1 cellular context compared by ENCODE assay signal in the genomic region with DNA sequence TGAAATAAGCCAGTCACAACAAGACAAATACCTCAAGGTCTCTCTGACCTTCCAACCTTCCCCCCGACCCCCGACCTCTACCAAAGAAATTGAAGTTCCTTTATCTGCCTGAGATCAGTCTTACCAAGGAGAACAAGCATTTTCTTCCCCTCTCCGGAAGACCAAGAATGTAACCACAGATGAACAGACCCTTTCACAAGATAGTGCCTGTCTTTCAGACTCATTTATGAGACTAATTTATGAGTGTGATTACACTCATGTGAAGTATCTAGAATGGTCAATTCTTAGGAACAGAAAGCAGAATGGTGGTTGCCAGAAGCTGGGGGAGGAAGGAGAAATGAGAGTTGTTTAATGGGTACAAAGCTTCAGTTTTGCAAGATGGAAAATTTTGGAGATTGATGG.
TF ChIP-seq lines count a peak whose summit lies in the region.

No MANE protein-coding gene starts in this region.

TF ChIP-seq in K562, 482 proteins besides CTCF, POLR2A, EP300 and RAD21 (continued from another document):
- TF ChIP-seq, protein P1, sequence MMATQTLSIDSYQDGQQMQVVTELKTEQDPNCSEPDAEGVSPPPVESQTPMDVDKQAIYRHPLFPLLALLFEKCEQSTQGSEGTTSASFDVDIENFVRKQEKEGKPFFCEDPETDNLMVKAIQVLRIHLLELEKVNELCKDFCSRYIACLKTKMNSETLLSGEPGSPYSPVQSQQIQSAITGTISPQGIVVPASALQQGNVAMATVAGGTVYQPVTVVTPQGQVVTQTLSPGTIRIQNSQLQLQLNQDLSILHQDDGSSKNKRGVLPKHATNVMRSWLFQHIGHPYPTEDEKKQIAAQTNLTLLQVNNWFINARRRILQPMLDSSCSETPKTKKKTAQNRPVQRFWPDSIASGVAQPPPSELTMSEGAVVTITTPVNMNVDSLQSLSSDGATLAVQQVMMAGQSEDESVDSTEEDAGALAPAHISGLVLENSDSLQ (IDR thresholded peaks at IDR 0.05) = peak; percentile 58
- TF ChIP-seq, protein P2, sequence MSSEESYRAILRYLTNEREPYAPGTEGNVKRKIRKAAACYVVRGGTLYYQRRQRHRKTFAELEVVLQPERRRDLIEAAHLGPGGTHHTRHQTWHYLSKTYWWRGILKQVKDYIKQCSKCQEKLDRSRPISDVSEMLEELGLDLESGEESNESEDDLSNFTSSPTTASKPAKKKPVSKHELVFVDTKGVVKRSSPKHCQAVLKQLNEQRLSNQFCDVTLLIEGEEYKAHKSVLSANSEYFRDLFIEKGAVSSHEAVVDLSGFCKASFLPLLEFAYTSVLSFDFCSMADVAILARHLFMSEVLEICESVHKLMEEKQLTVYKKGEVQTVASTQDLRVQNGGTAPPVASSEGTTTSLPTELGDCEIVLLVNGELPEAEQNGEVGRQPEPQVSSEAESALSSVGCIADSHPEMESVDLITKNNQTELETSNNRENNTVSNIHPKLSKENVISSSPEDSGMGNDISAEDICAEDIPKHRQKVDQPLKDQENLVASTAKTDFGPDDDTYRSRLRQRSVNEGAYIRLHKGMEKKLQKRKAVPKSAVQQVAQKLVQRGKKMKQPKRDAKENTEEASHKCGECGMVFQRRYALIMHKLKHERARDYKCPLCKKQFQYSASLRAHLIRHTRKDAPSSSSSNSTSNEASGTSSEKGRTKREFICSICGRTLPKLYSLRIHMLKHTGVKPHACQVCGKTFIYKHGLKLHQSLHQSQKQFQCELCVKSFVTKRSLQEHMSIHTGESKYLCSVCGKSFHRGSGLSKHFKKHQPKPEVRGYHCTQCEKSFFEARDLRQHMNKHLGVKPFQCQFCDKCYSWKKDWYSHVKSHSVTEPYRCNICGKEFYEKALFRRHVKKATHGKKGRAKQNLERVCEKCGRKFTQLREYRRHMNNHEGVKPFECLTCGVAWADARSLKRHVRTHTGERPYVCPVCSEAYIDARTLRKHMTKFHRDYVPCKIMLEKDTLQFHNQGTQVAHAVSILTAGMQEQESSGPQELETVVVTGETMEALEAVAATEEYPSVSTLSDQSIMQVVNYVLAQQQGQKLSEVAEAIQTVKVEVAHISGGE (CRISPR knock-in tag; IDR thresholded peaks at IDR 0.05) = peak in 1 of 3 experiments; percentile 51; a peak in 1 of 6 replicates
- TF ChIP-seq MED1 (CRISPR knock-in tag; IDR thresholded peaks at IDR 0.05; ENCODE audit: borderline replicate concordance) (no peak), TEAD4 (IDR thresholded peaks at IDR 0.05; ENCODE audit: low read length) (peak; percentile 52; the same call in 1 of the 2 replicates), TEAD4 (CRISPR knock-in tag; IDR thresholded peaks at IDR 0.05; ENCODE audit: borderline replicate concordance) (no peak), NFATC3 (IDR thresholded peaks at IDR 0.05) (no peak), MYBL2 (IDR thresholded peaks at IDR 0.05; ENCODE audit: low read depth) (no peak), MYBL2 (CRISPR knock-in tag; IDR thresholded peaks at IDR 0.05; ENCODE audit: borderline replicate concordance) (no peak), ZNF146 (CRISPR knock-in tag; IDR thresholded peaks at IDR 0.05; ENCODE audit: unreplicated experiment) (no peak), FOXA1 (IDR thresholded peaks at IDR 0.05; ENCODE audit: borderline replicate concordance) (no peak), MAFG (tag; conservative IDR thresholded peaks at IDR 0.05) (no peak), MEIS2 (IDR thresholded peaks at IDR 0.05; ENCODE audit: partially characterized antibody) (peak; percentile 73), ETV1 (tag; conservative IDR thresholded peaks at IDR 0.05; ENCODE audit: low read depth) (peak; percentile 60), BMI1 (IDR thresholded peaks at IDR 0.05; ENCODE audit: low read length) (no peak), ARID1B (IDR thresholded peaks at IDR 0.05) (peak; percentile 17; the same call in 1 of the 2 replicates), HDAC1 (IDR thresholded peaks at IDR 0.05) (no peak), E2F3 (CRISPR knock-in tag; IDR thresholded peaks at IDR 0.05) (no peak), NFYB (IDR thresholded peaks at IDR 0.05; ENCODE audit: extremely low read depth, insufficient read length) (no peak), HDGF (IDR thresholded peaks at IDR 0.05) (no peak), KDM2B (CRISPR knock-in tag; IDR thresholded peaks at IDR 0.05) (no peak)
- TF ChIP-seq, protein P3, sequence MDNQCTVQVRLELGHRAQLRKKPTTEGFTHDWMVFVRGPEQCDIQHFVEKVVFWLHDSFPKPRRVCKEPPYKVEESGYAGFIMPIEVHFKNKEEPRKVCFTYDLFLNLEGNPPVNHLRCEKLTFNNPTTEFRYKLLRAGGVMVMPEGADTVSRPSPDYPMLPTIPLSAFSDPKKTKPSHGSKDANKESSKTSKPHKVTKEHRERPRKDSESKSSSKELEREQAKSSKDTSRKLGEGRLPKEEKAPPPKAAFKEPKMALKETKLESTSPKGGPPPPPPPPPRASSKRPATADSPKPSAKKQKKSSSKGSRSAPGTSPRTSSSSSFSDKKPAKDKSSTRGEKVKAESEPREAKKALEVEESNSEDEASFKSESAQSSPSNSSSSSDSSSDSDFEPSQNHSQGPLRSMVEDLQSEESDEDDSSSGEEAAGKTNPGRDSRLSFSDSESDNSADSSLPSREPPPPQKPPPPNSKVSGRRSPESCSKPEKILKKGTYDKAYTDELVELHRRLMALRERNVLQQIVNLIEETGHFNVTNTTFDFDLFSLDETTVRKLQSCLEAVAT (IDR thresholded peaks at IDR 0.05) = no peak
- TF ChIP-seq, protein P4, sequence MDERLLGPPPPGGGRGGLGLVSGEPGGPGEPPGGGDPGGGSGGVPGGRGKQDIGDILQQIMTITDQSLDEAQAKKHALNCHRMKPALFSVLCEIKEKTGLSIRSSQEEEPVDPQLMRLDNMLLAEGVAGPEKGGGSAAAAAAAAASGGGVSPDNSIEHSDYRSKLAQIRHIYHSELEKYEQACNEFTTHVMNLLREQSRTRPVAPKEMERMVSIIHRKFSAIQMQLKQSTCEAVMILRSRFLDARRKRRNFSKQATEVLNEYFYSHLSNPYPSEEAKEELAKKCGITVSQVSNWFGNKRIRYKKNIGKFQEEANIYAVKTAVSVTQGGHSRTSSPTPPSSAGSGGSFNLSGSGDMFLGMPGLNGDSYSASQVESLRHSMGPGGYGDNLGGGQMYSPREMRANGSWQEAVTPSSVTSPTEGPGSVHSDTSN (CRISPR knock-in tag; IDR thresholded peaks at IDR 0.05; ENCODE audit: low read depth) = no peak
- TF ChIP-seq, protein P4 (tag; conservative IDR thresholded peaks at IDR 0.05; ENCODE audit: low read depth) = peak; percentile 61; the same call in 1 of the 2 replicates
- TF ChIP-seq, protein P5, sequence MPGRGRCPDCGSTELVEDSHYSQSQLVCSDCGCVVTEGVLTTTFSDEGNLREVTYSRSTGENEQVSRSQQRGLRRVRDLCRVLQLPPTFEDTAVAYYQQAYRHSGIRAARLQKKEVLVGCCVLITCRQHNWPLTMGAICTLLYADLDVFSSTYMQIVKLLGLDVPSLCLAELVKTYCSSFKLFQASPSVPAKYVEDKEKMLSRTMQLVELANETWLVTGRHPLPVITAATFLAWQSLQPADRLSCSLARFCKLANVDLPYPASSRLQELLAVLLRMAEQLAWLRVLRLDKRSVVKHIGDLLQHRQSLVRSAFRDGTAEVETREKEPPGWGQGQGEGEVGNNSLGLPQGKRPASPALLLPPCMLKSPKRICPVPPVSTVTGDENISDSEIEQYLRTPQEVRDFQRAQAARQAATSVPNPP (IDR thresholded peaks at IDR 0.05; ENCODE audit: borderline replicate concordance, insufficient read depth, insufficient read length) = no peak
